Comparison of ENCODE assay signal across 9 cellular contexts in genomic region chr22:49925525-49926128, GRCh38. TPM values are rescaled to one million over a fixed set of nuclear protein-coding genes. Genes with fewer than 3 reads are reported as not detected.
A peak's percentile ranks its signal among the peaks of the same experiment; 100 is the strongest.
DNase-seq lines count a peak whose midpoint lies in the region; ATAC-seq and TF ChIP-seq lines count a peak whose summit lies in the region.
"Had no signal": no experiment of that assay in that cellular context is flagged by ENCODE, and none has a peak within 500 bp of the region (broad histone marks: within the 10 kb centered on the region; RNA-seq: fewer than 3 reads in every experiment).

No MANE protein-coding gene starts in this region.

- H3F3A ChIP-seq in OCI-LY1 (ENCODE audit: insufficient read depth, low read length) = peaks cover 10% of the 10 kb centered on the region

- H3K36me3 ChIP-seq in OCI-LY1 (ENCODE audit: insufficient read depth, low read length) (peaks cover 20% of the 10 kb centered on the region; the same call in 1 of the 2 replicates), spleen (peaks cover 0 to 47% (median 8%) of the 10 kb centered on the region in 6 donors)

- DNase-seq in GM12865 (ENCODE audit: low read depth) (peak; percentile 95), activated T-helper 1 cell treated with Interleukin-2 at 50 U/mL for 16 hours (ENCODE audit: low read depth) (peak; percentile 60), spleen (peak; percentile 90), epidermal melanocyte (ENCODE audit: insufficient read length, low spot score) (no peak)
- DNase-seq: DMS79 had no signal

- intact Hi-C loops in spleen (cut with DNase I; ENCODE audit: low total_unique reads) = loop anchor here (10.0 kb wide), 1 partner anchor 161 kb away; no protein-coding TSS in a partner anchor

- TF ChIP-seq CTCF in GM12865 (IDR thresholded peaks at IDR 0.05; ENCODE audit: insufficient read depth, low read depth, low read length, missing control alignments) (no peak), OCI-LY1 (IDR thresholded peaks at IDR 0.05; ENCODE audit: low read length) (no peak), spleen (IDR thresholded peaks at IDR 0.05 in 8 of 11, conservative IDR thresholded peaks at IDR 0.05 in 3 of 11) (no peak)

- H3K9me3 ChIP-seq in OCI-LY1 (ENCODE audit: low read length) (no peaks in the 10 kb centered on the region), spleen (no peaks in the 10 kb centered on the region)

- H3K27ac ChIP-seq in OCI-LY1 (ENCODE audit: low read depth, low read length, poor library complexity, severe bottlenecking) (peak overlapping the region; percentile 99), spleen (peak overlapping the region; percentile 77 to 91 (median 82))

- ATAC-seq in GM21526 (IDR thresholded peaks at IDR 0.05; ENCODE audit: low FRiP score, unreplicated experiment) (no peak), HG02870 (IDR thresholded peaks at IDR 0.05; ENCODE audit: unreplicated experiment) (no peak), HG03439 (IDR thresholded peaks at IDR 0.05; ENCODE audit: unreplicated experiment) (no peak)

- H3K4me3 ChIP-seq in GM12865 (ENCODE audit: low read depth, low read length) (peak overlapping the region; percentile 94), OCI-LY1 (ENCODE audit: low read depth, low read length, poor library complexity, severe bottlenecking) (peak overlapping the region; percentile 52), spleen (peak overlapping the region in 6 of 8 donors; percentile 4 to 59 (median 19))

- peak overlapping the region; percentile 69 for H3K4me2 ChIP-seq in OCI-LY1 (ENCODE audit: low read length)

- no peak for TF ChIP-seq POLR2A in spleen (IDR thresholded peaks at IDR 0.05)

- WGBS in spleen, 5 donors = 28 to 58% (median 38%) methylated on average over 19 to 24 of the region's 24 CpGs

- H3K4me1 ChIP-seq in OCI-LY1 (ENCODE audit: insufficient read depth, low read length, severe bottlenecking) (peaks cover 66% of the 10 kb centered on the region), spleen (peaks cover 10 to 41% (median 34%) of the 10 kb centered on the region in 6 donors)

- no peaks in the 10 kb centered on the region for H3K27me3 ChIP-seq in OCI-LY1 (ENCODE audit: insufficient read depth, low read length)
- H3K27me3 ChIP-seq in spleen (replicated peaks in 1 of 7) = peaks cover 0 to 12% (median 0%) of the 10 kb centered on the region in 7 donors

- no peaks in the 10 kb centered on the region for H3K9me2 ChIP-seq in OCI-LY1 (ENCODE audit: low read depth, low read length)

- peak overlapping the region; percentile 65 for H3K9ac ChIP-seq in OCI-LY1 (ENCODE audit: low read length)

- no peaks in the 10 kb centered on the region for H4K20me1 ChIP-seq in OCI-LY1 (ENCODE audit: insufficient read depth, low read length)

- no peak overlapping the region for H2AFZ ChIP-seq in OCI-LY1 (ENCODE audit: low read length)

- H3K79me2 ChIP-seq in OCI-LY1 (ENCODE audit: insufficient read depth, low read length) = no peaks in the 10 kb centered on the region

RNA-seq across cellular contexts. Expression of gene CRELD2, which starts 7.2 kb away (rescaled TPM):
- 10 to 100 TPM; 23.2 to 46.3 (median 38.1) TPM for total RNA-seq in spleen
- polyA plus RNA-seq in spleen = 10 to 100 TPM; 16.2 to 26.3 (median 18.3) TPM

RNA-seq across cellular contexts. Expression of gene ALG12, which starts 7.4 kb away (rescaled TPM):
- total RNA-seq in spleen = 10 to 100 TPM; 10.2 to 20.1 (median 13.3) TPM
- 1 to 10 TPM; 5.7 to 7.1 (median 5.9) TPM for polyA plus RNA-seq in spleen

RNA-seq across cellular contexts. Expression of gene PIM3, which starts 34.9 kb away (rescaled TPM):
- 100 to 1,000 TPM in 5 of 7 donors, 10 to 100 TPM in 2; 72.1 to 134 (median 109) TPM for total RNA-seq in spleen
- 10 to 100 TPM; 49.5 to 84.4 (median 52.0) TPM for polyA plus RNA-seq in spleen

Comparison
In these comparisons a context has a peak if more than half of its experiments do, and no peak if none do; other contexts are left out.
1. H3K4me3 ChIP-seq: peak in every context shown above with its lines; median percentile 94 in GM12865; 52 in OCI-LY1; 19 in spleen.